In genomic region chrX:44914532-44915198, GRCh38 we compare ENCODE assay signal across 9 cellular contexts.
DNase-seq lines count a peak whose midpoint lies in the region; ATAC-seq lines count a peak whose summit lies in the region.
"Had no signal": no experiment of that assay in that cellular context is flagged by ENCODE, and none has a peak within 500 bp of the region (broad histone marks: within the 10 kb centered on the region; RNA-seq: fewer than 3 reads in every experiment).

No MANE protein-coding gene starts in this region.

- peaks cover 50% of the 10 kb centered on the region for H3K4me1 Mint-ChIP-seq in activated naive CD8-positive, alpha-beta T cell treated with anti-CD3 and anti-CD28 coated beads, Interleukin-2, amount 50 U/mL, for 24 hours

- no peak for DNase-seq in activated naive CD8-positive, alpha-beta T cell treated with anti-CD3 and anti-CD28 coated beads, Interleukin-2, amount 50 U/mL, for 24 hours
- DNase-seq in non-pigmented ciliary epithelial cell (ENCODE audit: low read depth) (peak; percentile 26), T-helper 9 cell (no peak), dedifferentiated amniotic fluid mesenchymal stem cell (ENCODE audit: extremely low spot score) (no peak), NCI-H1436 treated with DMSO at 0.1 percent for 48 hours (lab: John Stamatoyannopoulos, UW) (no peak), HPDE6-E6E7 (ENCODE audit: extremely low spot score) (no peak)
- DNase-seq: activated naive CD4-positive, alpha-beta T cell treated with anti-CD3 and anti-CD28 coated beads, Interleukin-2, amount 50 U/mL, for 16 hours had no signal

- H3K36me3 Mint-ChIP-seq in activated naive CD8-positive, alpha-beta T cell treated with anti-CD3 and anti-CD28 coated beads, Interleukin-2, amount 50 U/mL, for 24 hours (ENCODE audit: low read depth): peaks cover 2% of the 10 kb centered on the region

- no peak overlapping the region for H3K4me3 Mint-ChIP-seq in activated naive CD8-positive, alpha-beta T cell treated with anti-CD3 and anti-CD28 coated beads, Interleukin-2, amount 50 U/mL, for 24 hours

- H3K27ac Mint-ChIP-seq in activated naive CD8-positive, alpha-beta T cell treated with anti-CD3 and anti-CD28 coated beads, Interleukin-2, amount 50 U/mL, for 24 hours: no peak overlapping the region

- no peaks in the 10 kb centered on the region for H3K9me3 Mint-ChIP-seq in activated naive CD8-positive, alpha-beta T cell treated with anti-CD3 and anti-CD28 coated beads, Interleukin-2, amount 50 U/mL, for 24 hours

- ATAC-seq in GM18909 (IDR thresholded peaks at IDR 0.05; ENCODE audit: poor library complexity, unreplicated experiment) (peak; percentile 96), HG02852 (IDR thresholded peaks at IDR 0.05; ENCODE audit: unreplicated experiment) (peak; percentile 76)
- peak; percentile 15 for ATAC-seq in activated naive CD8-positive, alpha-beta T cell treated with anti-CD3 and anti-CD28 coated beads, Interleukin-2, amount 50 U/mL, for 24 hours

- H3K27me3 Mint-ChIP-seq in activated naive CD8-positive, alpha-beta T cell treated with anti-CD3 and anti-CD28 coated beads, Interleukin-2, amount 50 U/mL, for 24 hours: no peaks in the 10 kb centered on the region

Comparison
In these comparisons a context has a peak if more than half of its experiments do, and no peak if none do; other contexts are left out.
1. ATAC-seq: peak in every context shown above with its lines; median percentile 96 in GM18909; 76 in HG02852; 15 in activated naive CD8-positive, alpha-beta T cell treated with anti-CD3 and anti-CD28 coated beads, Interleukin-2, amount 50 U/mL, for 24 hours.